In the genomic region with DNA sequence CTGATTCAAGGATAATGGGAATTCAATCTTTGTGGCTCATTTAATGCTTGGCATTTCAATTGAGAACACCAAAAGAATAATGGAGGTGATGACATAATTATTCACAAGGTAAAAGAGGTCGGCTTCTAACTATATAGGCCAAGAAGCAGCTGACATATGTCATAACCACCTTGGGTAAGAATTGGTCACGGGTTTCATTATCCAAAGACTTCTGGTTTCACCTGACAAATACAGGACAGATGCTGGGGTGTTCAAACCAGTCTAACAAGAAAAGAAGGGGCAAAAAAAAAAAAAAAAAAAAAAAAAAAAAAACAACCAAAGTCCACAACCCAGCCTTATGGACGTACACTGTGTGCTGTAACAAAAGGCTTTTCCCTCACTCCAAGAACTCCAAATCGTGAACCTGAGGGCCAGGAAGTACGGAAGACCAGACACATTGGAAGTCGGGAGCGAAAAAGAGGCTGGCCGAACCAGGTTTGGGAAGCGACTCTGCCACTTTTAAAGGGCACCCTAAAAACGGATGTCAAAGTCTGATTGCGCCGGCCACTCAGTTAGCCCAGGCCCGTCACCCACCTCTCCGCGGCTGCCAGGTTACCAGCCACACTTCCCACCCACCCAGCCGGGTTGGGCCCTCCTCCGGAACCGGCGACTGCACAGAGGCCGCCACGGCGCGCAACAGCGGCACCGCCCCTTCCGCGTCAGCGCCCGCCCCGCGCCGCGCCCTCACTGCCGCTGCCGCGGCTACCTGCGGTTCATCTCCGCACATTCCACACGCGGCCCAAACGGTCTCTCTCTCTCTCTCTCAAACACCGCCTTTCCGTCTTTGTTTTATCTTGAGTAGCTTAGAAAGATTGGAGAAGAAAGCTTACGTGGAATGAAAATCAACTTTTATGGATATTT, we compare ENCODE assay signal across 8 cellular contexts. TPM values are rescaled to one million over a fixed set of nuclear protein-coding genes. Genes with fewer than 3 reads are reported as not detected.
DNase-seq lines count a peak whose midpoint lies in the region; ATAC-seq, FAIRE-seq and TF ChIP-seq lines count a peak whose summit lies in the region.

A gene with protein sequence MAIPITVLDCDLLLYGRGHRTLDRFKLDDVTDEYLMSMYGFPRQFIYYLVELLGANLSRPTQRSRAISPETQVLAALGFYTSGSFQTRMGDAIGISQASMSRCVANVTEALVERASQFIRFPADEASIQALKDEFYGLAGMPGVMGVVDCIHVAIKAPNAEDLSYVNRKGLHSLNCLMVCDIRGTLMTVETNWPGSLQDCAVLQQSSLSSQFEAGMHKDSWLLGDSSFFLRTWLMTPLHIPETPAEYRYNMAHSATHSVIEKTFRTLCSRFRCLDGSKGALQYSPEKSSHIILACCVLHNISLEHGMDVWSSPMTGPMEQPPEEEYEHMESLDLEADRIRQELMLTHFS (minus strand): TSS at position 677 of the 900 bp plus-strand sequence. CDS start 990 bp downstream, outside the sequence.

- H3K4me1 ChIP-seq in kidney (ENCODE audit: control insufficient read depth in 1 of 2, insufficient read depth in 1 of 2, low read depth in 1 of 2, low read length in 2 of 2) = peaks cover 9 to 15% of the 10 kb centered on the region in 2 donors

- peak within 1 kb of the TSS; percentile 89 to 90 for H3K9ac ChIP-seq in kidney (ENCODE audit: low read length in 2 of 2)

- intact Hi-C loops in kidney (cut with DNase I) = no loop called here

- DNase-seq in AG08396 (ENCODE audit: low spot score) (peak; percentile 94), NCI-H2227 (lab: John Stamatoyannopoulos, UW; ENCODE audit: unreplicated experiment) (peak; percentile 94), cerebellar cortex (ENCODE audit: low spot score) (peak; percentile 77), kidney (peak; percentile 96)
- DNase-seq in stimulated activated CD4-positive, alpha-beta T cell treated with anti-CD3 and anti-CD28 coated beads, Interleukin-15, amount 100 ng/mL, for 1 hour (ENCODE audit: low read depth in 1 of 2, low spot score in 1 of 2) = peak; percentile 83 to 89

- no peak for TF ChIP-seq CTCF in kidney (IDR thresholded peaks at IDR 0.05; ENCODE audit: borderline replicate concordance, extremely low read depth, insufficient read depth)

- H3K4me3 ChIP-seq in kidney (ENCODE audit: low read length in 2 of 2) = peak within 1 kb of the TSS; percentile 97 to 98

- ATAC-seq in GM18909 (IDR thresholded peaks at IDR 0.05; ENCODE audit: poor library complexity, unreplicated experiment) = peak; percentile 93
- peak; percentile 91 for ATAC-seq in HG03159 (IDR thresholded peaks at IDR 0.05; ENCODE audit: unreplicated experiment)
- peak; percentile 97 to 98 for ATAC-seq in activated CD4-positive, CD25-positive, alpha-beta regulatory T cell treated with anti-CD3 and anti-CD28 coated beads, Interleukin-2, amount 50 U/mL, for 24 hours

- H3K27ac ChIP-seq in kidney (ENCODE audit: low read depth in 2 of 2, low read length in 2 of 2) = peak within 1 kb of the TSS; percentile 95 to 96

- no peaks in the 10 kb centered on the region for H3K9me3 ChIP-seq in kidney (ENCODE audit: control insufficient read depth in 1 of 2, low read length in 2 of 2)

- FAIRE-seq in kidney (lab: Jason Lieb, UNC) = no peak

- H3K36me3 ChIP-seq in kidney (ENCODE audit: control insufficient read depth in 1 of 2, insufficient read depth in 2 of 2, low read length in 2 of 2) = peaks cover 4 to 8% of the 10 kb centered on the region in 2 donors

RNA-seq across cellular contexts. Expression of the gene that starts here (rescaled TPM):
- 4.0 TPM for total RNA-seq in kidney
- 2.5 TPM for polyA plus RNA-seq in kidney (ENCODE audit: insufficient read depth, low read depth, low replicate concordance)

Comparison
In these comparisons a context has a peak if more than half of its experiments do, and no peak if none do; other contexts are left out.
1. Peak in every context shown above with its lines: DNase-seq, ATAC-seq, H3K4me3 ChIP-seq and H3K27ac ChIP-seq.